Comparison of ENCODE assay signal across 19 cellular contexts in genomic region chr20:42795399-42795798, GRCh38.
DNase-seq lines count a peak whose midpoint lies in the region; ATAC-seq and TF ChIP-seq lines count a peak whose summit lies in the region.
"Had no signal": no experiment of that assay in that cellular context is flagged by ENCODE, and none has a peak within 500 bp of the region (broad histone marks: within the 10 kb centered on the region; RNA-seq: fewer than 3 reads in every experiment).

No MANE protein-coding gene starts in this region.

- no peaks in the 10 kb centered on the region for H3K9me3 ChIP-seq in esophagus squamous epithelium
- no peaks in the 10 kb centered on the region for H3K9me3 ChIP-seq in naive thymus-derived CD4-positive, alpha-beta T cell (ENCODE audit: control insufficient read depth in 2 of 3, low read length in 3 of 3)
- H3K9me3 ChIP-seq: HAP-1 had no signal

- H3K36me3 ChIP-seq in esophagus squamous epithelium = no peaks in the 10 kb centered on the region
- H3K36me3 ChIP-seq in naive thymus-derived CD4-positive, alpha-beta T cell (ENCODE audit: control insufficient read depth in 2 of 3, insufficient read depth in 3 of 3, low read length in 3 of 3) = no peaks in the 10 kb centered on the region
- H3K36me3 ChIP-seq: HAP-1 had no signal

- H3K27ac Mint-ChIP-seq in naive thymus-derived CD4-positive, alpha-beta T cell = no peak overlapping the region
- H3K27ac Mint-ChIP-seq: B cell; CD4-positive, CD25-positive, alpha-beta regulatory T cell; T-helper 2 cell treated with Interferon-gamma antibody and Interleukin-4, amounts not matched to agents 5 μg/mL and 100 μg/mL, for 36 hours had no signal

- no peaks in the 10 kb centered on the region for H3K4me1 Mint-ChIP-seq in naive thymus-derived CD4-positive, alpha-beta T cell
- H3K4me1 Mint-ChIP-seq: B cell; CD4-positive, CD25-positive, alpha-beta regulatory T cell had no signal

- no peaks in the 10 kb centered on the region for H3K36me3 Mint-ChIP-seq in naive thymus-derived CD4-positive, alpha-beta T cell
- H3K36me3 Mint-ChIP-seq: CD4-positive, CD25-positive, alpha-beta regulatory T cell had no signal

- TF ChIP-seq CTCF in esophagus squamous epithelium (IDR thresholded peaks at IDR 0.05) = no peak

- POLR2A ChIA-PET in naive thymus-derived CD4-positive, alpha-beta T cell (lab: Charles Lee) = no interaction called here

- CTCF ChIA-PET in naive thymus-derived CD4-positive, alpha-beta T cell (lab: Charles Lee) = no interaction called here

- no peak overlapping the region for H3K4me3 Mint-ChIP-seq in naive thymus-derived CD4-positive, alpha-beta T cell
- H3K4me3 Mint-ChIP-seq: B cell; CD4-positive, CD25-positive, alpha-beta regulatory T cell; T-helper 2 cell treated with Interferon-gamma antibody and Interleukin-4, amounts not matched to agents 5 μg/mL and 100 μg/mL, for 36 hours had no signal

- H3K27ac ChIP-seq in esophagus squamous epithelium = no peak overlapping the region
- H3K27ac ChIP-seq in naive thymus-derived CD4-positive, alpha-beta T cell (ENCODE audit: low read depth, low read length) = no peak overlapping the region
- H3K27ac ChIP-seq: 22Rv1, PC-9 had no signal

- H3K4me3 ChIP-seq in esophagus squamous epithelium = no peak overlapping the region
- H3K4me3 ChIP-seq in naive thymus-derived CD4-positive, alpha-beta T cell (ENCODE audit: low read length) = no peak overlapping the region
- H3K4me3 ChIP-seq: HAP-1, PC-9 had no signal

- H3K9me3 Mint-ChIP-seq in naive thymus-derived CD4-positive, alpha-beta T cell = peaks cover 0 to 17% (median 5%) of the 10 kb centered on the region in 11 donors

- H3K27me3 Mint-ChIP-seq in naive thymus-derived CD4-positive, alpha-beta T cell = peaks cover 0 to 6% (median 0%) of the 10 kb centered on the region in 5 donors
- H3K27me3 Mint-ChIP-seq: B cell; CD4-positive, CD25-positive, alpha-beta regulatory T cell had no signal

- intact Hi-C loops in esophagus squamous epithelium (cut with DNase I) = no loop called here
- intact Hi-C loops in naive thymus-derived CD4-positive, alpha-beta T cell (cut with micrococcal nuclease) = no loop called here

- WGBS in esophagus squamous epithelium, 2 donors = 62% methylated on average over 3 to 5 of the region's 5 CpGs

- TF ChIP-seq POLR2A in esophagus squamous epithelium (IDR thresholded peaks at IDR 0.05) = no peak

- DNase-seq in DMS 273 (lab: John Stamatoyannopoulos, UW; ENCODE audit: unreplicated experiment) (peak; percentile 34), DMS 273 treated with DMSO at 0.1 percent for 48 hours (lab: John Stamatoyannopoulos, UW) (no peak), NCI-H2029 treated with DMSO at 0.1 percent for 48 hours (lab: John Stamatoyannopoulos, UW) (peak; percentile 57), NCI-H510A treated with DMSO at 0.1 percent for 48 hours (lab: John Stamatoyannopoulos, UW) (peak; percentile 40), left kidney (ENCODE audit: low read depth, low spot score) (peak; percentile 35), esophagus squamous epithelium (lab: John Stamatoyannopoulos, UW) (no peak), NK-92 (lab: John Stamatoyannopoulos, UW; ENCODE audit: unreplicated experiment) (no peak)
- no peak for DNase-seq in naive thymus-derived CD4-positive, alpha-beta T cell
- DNase-seq: Calu3; CD4-positive, CD25-positive, alpha-beta regulatory T cell; DND-41; NCI-H1694; NCI-H2227 treated with DMSO at 0.1 percent for 48 hours; PC-9; SW 1271 had no signal

- H3K27me3 ChIP-seq in esophagus squamous epithelium = peaks cover 0 to 3% (median 0%) of the 10 kb centered on the region in 4 donors
- no peaks in the 10 kb centered on the region for H3K27me3 ChIP-seq in naive thymus-derived CD4-positive, alpha-beta T cell (ENCODE audit: control insufficient read depth in 2 of 2, insufficient read depth in 2 of 2, low read length in 2 of 2)

- no peaks in the 10 kb centered on the region for H3K4me1 ChIP-seq in esophagus squamous epithelium
- no peaks in the 10 kb centered on the region for H3K4me1 ChIP-seq in naive thymus-derived CD4-positive, alpha-beta T cell (ENCODE audit: control insufficient read depth in 2 of 2, insufficient read depth in 2 of 2, low read length in 2 of 2)
- H3K4me1 ChIP-seq: HAP-1 had no signal

- no peak for ATAC-seq in naive thymus-derived CD4-positive, alpha-beta T cell

Comparison
In these comparisons a context has a peak if more than half of its experiments do, and no peak if none do; other contexts are left out.
1. DNase-seq: peak in DMS 273 (single experiment), NCI-H2029 treated with DMSO at 0.1 percent for 48 hours (single experiment), NCI-H510A treated with DMSO at 0.1 percent for 48 hours (single experiment) and left kidney (single experiment); none in DMS 273 treated with DMSO at 0.1 percent for 48 hours (single experiment), esophagus squamous epithelium (single experiment), NK-92 (single experiment) and naive thymus-derived CD4-positive, alpha-beta T cell (0 of 9).